Comparison of ENCODE assay signal across 14 cellular contexts in the genomic region with DNA sequence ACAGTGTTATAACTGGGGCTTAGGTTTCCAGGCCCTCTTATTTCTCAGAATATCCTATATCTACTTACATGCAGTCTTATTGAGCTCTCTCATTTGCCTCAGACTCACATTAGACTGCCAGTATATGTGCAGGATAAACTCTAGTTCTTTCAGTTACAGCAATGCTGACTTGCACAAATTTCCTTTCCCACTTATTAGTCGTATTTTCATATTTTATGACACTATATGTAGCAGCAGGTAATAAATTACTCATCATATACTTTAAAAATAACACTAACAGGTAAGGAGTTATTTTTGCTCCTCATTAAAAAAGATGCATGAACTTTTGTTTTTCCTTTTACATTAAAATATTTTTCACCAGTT.
DNase-seq lines count a peak whose midpoint lies in the region; ATAC-seq and TF ChIP-seq lines count a peak whose summit lies in the region.
"Had no signal": no experiment of that assay in that cellular context is flagged by ENCODE, and none has a peak within 500 bp of the region (broad histone marks: within the 10 kb centered on the region; RNA-seq: fewer than 3 reads in every experiment).

No MANE protein-coding gene starts in this region.

- ATAC-seq in HG03095 (IDR thresholded peaks at IDR 0.05; ENCODE audit: unreplicated experiment), result no peak
- no peak for ATAC-seq in GM21825 (IDR thresholded peaks at IDR 0.05; ENCODE audit: unreplicated experiment)

- no peaks in the 10 kb centered on the region for H3K27me3 ChIP-seq in parathyroid adenoma (ENCODE audit: control insufficient read depth, insufficient read depth, low read length)

- H3K27ac ChIP-seq in 22Rv1, result peak overlapping the region; percentile 65; the same call in 1 of the 2 replicates
- no peak overlapping the region for H3K27ac ChIP-seq in OCI-LY7 (ENCODE audit: low read depth, low read length, poor library complexity, severe bottlenecking)
- peak overlapping the region; percentile 99 for H3K27ac ChIP-seq in epithelial cell of prostate
- H3K27ac ChIP-seq in parathyroid adenoma, result peak overlapping the region; percentile 77

- CTCF ChIA-PET in OCI-LY7 (lab: Charles Lee; ENCODE audit: unreplicated experiment), result no interaction called here

- no peak for TF ChIP-seq CTCF in 22Rv1 (IDR thresholded peaks at IDR 0.05)
- TF ChIP-seq CTCF in OCI-LY7 (conservative IDR thresholded peaks at IDR 0.05; ENCODE audit: low read length), result no peak
- TF ChIP-seq CTCF in parathyroid adenoma (IDR thresholded peaks at IDR 0.05), result no peak

- H4K20me1 ChIP-seq in OCI-LY7 (ENCODE audit: insufficient read depth, low read length), result no peaks in the 10 kb centered on the region

- no peaks in the 10 kb centered on the region for H3K9me3 ChIP-seq in OCI-LY7 (ENCODE audit: low read length)
- H3K9me3 ChIP-seq in parathyroid adenoma (ENCODE audit: control insufficient read depth, low read length), result no peaks in the 10 kb centered on the region

- peak overlapping the region; percentile 67; the same call in 1 of the 2 replicates for H2AFZ ChIP-seq in OCI-LY7 (ENCODE audit: low read length)
- H2AFZ ChIP-seq in parathyroid adenoma, result no peak overlapping the region

- H3K4me2 ChIP-seq in OCI-LY7 (ENCODE audit: low read length) (peak overlapping the region; percentile 22; the same call in 1 of the 2 replicates), parathyroid adenoma (ENCODE audit: low read length) (no peak overlapping the region)

- intact Hi-C loops in OCI-LY7 (cut with micrococcal nuclease; ENCODE audit: unreplicated experiment), result no loop called here

- H3K4me3 ChIP-seq in OCI-LY7 (ENCODE audit: low read depth, low read length, poor library complexity, severe bottlenecking) (no peak overlapping the region), parathyroid adenoma (ENCODE audit: low read depth, low read length) (no peak overlapping the region)

- BruUV-seq in OCI-LY7 (replicated peaks; lab: Mats Ljungman, UMichigan), result no TSS peak

- H3K79me2 ChIP-seq in OCI-LY7 (ENCODE audit: insufficient read depth, low read depth, low read length), result no peaks in the 10 kb centered on the region
- peaks cover 9% of the 10 kb centered on the region for H3K79me2 ChIP-seq in parathyroid adenoma

- no peak for DNase-seq in OCI-LY7 (ENCODE audit: low spot score)
- DNase-seq in epithelial cell of prostate (ENCODE audit: low read depth, low spot score), result no peak
- no peak for DNase-seq in COR-L47 (lab: John Stamatoyannopoulos, UW)
- DNase-seq in effector CD8-positive, alpha-beta T cell (lab: John Stamatoyannopoulos, UW), result no peak
- DNase-seq: activated CD4-positive, alpha-beta T cell treated with anti-CD3 and anti-CD28 coated beads for 4 hours; activated gamma-delta T cell; cortex of kidney; DND-41; hippocampal formation; NCI-H774 had no signal

- H3K36me3 ChIP-seq in OCI-LY7 (ENCODE audit: insufficient read depth, low read length) (no peaks in the 10 kb centered on the region), parathyroid adenoma (ENCODE audit: control insufficient read depth, insufficient read depth, low read length) (no peaks in the 10 kb centered on the region)

- H3K4me1 ChIP-seq in OCI-LY7 (ENCODE audit: insufficient read depth, low read length, poor library complexity, severe bottlenecking) (peaks cover 50% of the 10 kb centered on the region), parathyroid adenoma (peaks cover 24% of the 10 kb centered on the region)

- H3K9me2 ChIP-seq in OCI-LY7 (ENCODE audit: insufficient read depth, low read length), result no peaks in the 10 kb centered on the region

- POLR2A ChIA-PET in OCI-LY7 (lab: Charles Lee), result interaction anchor here (0.6 to 6.2 kb wide), 4 partner anchors 9 to 37 kb away, joined by 3 to 40 read pairs (median 5); no protein-coding TSS in a partner anchor

- H3K9ac ChIP-seq in parathyroid adenoma, result no peak overlapping the region
